ENCODE assay signal across 24 cellular contexts in genomic region chr3:150443331-150443741, GRCh38. TPM values are rescaled to one million over a fixed set of nuclear protein-coding genes. Genes with fewer than 3 reads are reported as not detected.
DNase-seq lines count a peak whose midpoint lies in the region; ATAC-seq and TF ChIP-seq lines count a peak whose summit lies in the region.
"Had no signal": no experiment of that assay in that cellular context is flagged by ENCODE, and none has a peak within 500 bp of the region (broad histone marks: within the 10 kb centered on the region; RNA-seq: fewer than 3 reads in every experiment).

No MANE protein-coding gene starts in this region.

- no peaks in the 10 kb centered on the region for H3K27me3 ChIP-seq in Panc1 (ENCODE audit: control insufficient read depth, insufficient read depth, low read length)
- H3K27me3 ChIP-seq: gastrocnemius medialis, SJCRH30, stomach had no signal

- in situ Hi-C loops in Panc1 (cut with HindIII; ENCODE audit: low pct_unique_long_range_greater_than_20kb, low sequenced_read_pairs) = no loop called here

- H3K27ac ChIP-seq in Panc1 (ENCODE audit: low read length) = 0 out of 2 replicates have a peak overlapping the region, but pooled peaks have one; percentile 1
- H3K27ac ChIP-seq: gastrocnemius medialis, left ventricle myocardium inferior, SJCRH30, stomach had no signal

- H3K4me3 Mint-ChIP-seq in mesothelial cell of epicardium = no peak overlapping the region
- H3K4me3 Mint-ChIP-seq: CD4-positive, alpha-beta T cell; H9 had no signal

- no peaks in the 10 kb centered on the region for H3K9me3 ChIP-seq in Panc1 (ENCODE audit: control insufficient read depth, insufficient read depth, low read depth, low read length)
- H3K9me3 ChIP-seq: gastrocnemius medialis, left ventricle myocardium inferior, SJCRH30, stomach had no signal

- ATAC-seq in Panc1 (no peak), HG02798 (IDR thresholded peaks at IDR 0.05; ENCODE audit: poor library complexity, unreplicated experiment) (no peak), HG02970 (IDR thresholded peaks at IDR 0.05; ENCODE audit: low FRiP score, unreplicated experiment) (no peak)
- ATAC-seq: activated CD4-positive, CD25-positive, alpha-beta regulatory T cell treated with anti-CD3 and anti-CD28 coated beads, Interleukin-2, amount 50 U/mL, for 24 hours; gastrocnemius medialis; right cardiac atrium had no signal

- intact Hi-C loops in Panc1 (cut with micrococcal nuclease; ENCODE audit: unreplicated experiment) = no loop called here

- no TSS peak for BruUV-seq in Panc1 (replicated peaks; lab: Mats Ljungman, UMichigan)

- POLR2A ChIA-PET in Panc1 (lab: Charles Lee) = no interaction called here

- peaks cover 31% of the 10 kb centered on the region for H3K36me3 Mint-ChIP-seq in mesothelial cell of epicardium

- no peaks in the 10 kb centered on the region for H3K9me3 Mint-ChIP-seq in mesothelial cell of epicardium
- H3K9me3 Mint-ChIP-seq: CD4-positive, alpha-beta T cell; H9 had no signal

- CTCF ChIA-PET in Panc1 (lab: Charles Lee) = no interaction called here

- H3K4me1 ChIP-seq in Panc1 (ENCODE audit: control insufficient read depth, insufficient read depth, low read length) = peaks cover 43% of the 10 kb centered on the region

- TF ChIP-seq CTCF in Panc1 (IDR thresholded peaks at IDR 0.05) = no peak
- TF ChIP-seq CTCF in choroid plexus epithelial cell (conservative IDR thresholded peaks at IDR 0.05; ENCODE audit: low read depth, low read length) = no peak
- TF ChIP-seq CTCF in mesothelial cell of epicardium (IDR thresholded peaks at IDR 0.05; ENCODE audit: unreplicated experiment) = no peak

- peaks cover 19% of the 10 kb centered on the region for H3K4me1 Mint-ChIP-seq in mesothelial cell of epicardium

- no peaks in the 10 kb centered on the region for H3K27me3 Mint-ChIP-seq in mesothelial cell of epicardium (ENCODE audit: low read depth)
- H3K27me3 Mint-ChIP-seq: CD4-positive, alpha-beta T cell had no signal

- DNase-seq in EH (ENCODE audit: low read depth) (peak; percentile 76), Panc1 (ENCODE audit: low read depth, low spot score) (no peak), choroid plexus epithelial cell (ENCODE audit: low read depth) (peak; percentile 64), mesothelial cell of epicardium (ENCODE audit: low spot score in 2 of 2, unreplicated experiment in 2 of 2) (no peak), NCI-H2227 (lab: John Stamatoyannopoulos, UW; ENCODE audit: unreplicated experiment) (no peak), superior temporal gyrus (ENCODE audit: extremely low spot score) (no peak)
- DNase-seq: activated effector memory CD4-positive, alpha-beta T cell treated with anti-CD3 and anti-CD28 coated beads, Interleukin-2, amount 50 U/mL, for 16 hours; amniotic stem cell; CD4-positive, alpha-beta T cell; cerebellar nuclear complex; DMS79 treated with DMSO at 0.1 percent for 48 hours; gastrocnemius medialis; H9; KBM-7; left ventricle myocardium inferior; NCI-H1092; NCI-H524; right cardiac atrium; SJCRH30; stomach; T-helper 9 cell had no signal

- H3K36me3 ChIP-seq in Panc1 (ENCODE audit: control insufficient read depth, insufficient read depth, low read length) = peaks cover 11% of the 10 kb centered on the region; the same call in 1 of the 2 replicates
- H3K36me3 ChIP-seq: gastrocnemius medialis had no signal

- H3K27ac Mint-ChIP-seq in mesothelial cell of epicardium = peak overlapping the region; percentile 78

- no peak overlapping the region for H3K4me3 ChIP-seq in Panc1 (ENCODE audit: low read depth in 2 of 2, low read length in 2 of 2)
- H3K4me3 ChIP-seq in choroid plexus epithelial cell (ENCODE audit: low read depth, low read length) = no peak overlapping the region
- H3K4me3 ChIP-seq: gastrocnemius medialis, left ventricle myocardium inferior, SJCRH30, stomach had no signal

RNA-seq across cellular contexts. Expression of gene TSC22D2, which starts 35.2 kb away (rescaled TPM):
- 43.1 TPM for total RNA-seq in Panc1 (2021; ENCODE audit: unreplicated experiment)
- polyA plus RNA-seq in Panc1 (2012; ENCODE audit: insufficient read length) = 16.4 TPM
- total RNA-seq in mesothelial cell of epicardium = 68.7 to 73.2 TPM (median 71.2 TPM) in 3 replicates

Comparison
In these comparisons a context has a peak if more than half of its experiments do, and no peak if none do; other contexts are left out.
1. DNase-seq: peak in EH (single experiment) and choroid plexus epithelial cell (single experiment); none in Panc1 (single experiment), mesothelial cell of epicardium (0 of 2), NCI-H2227 (single experiment) and superior temporal gyrus (single experiment).